ENCODE assay signal across 8 cellular contexts in the genomic region with DNA sequence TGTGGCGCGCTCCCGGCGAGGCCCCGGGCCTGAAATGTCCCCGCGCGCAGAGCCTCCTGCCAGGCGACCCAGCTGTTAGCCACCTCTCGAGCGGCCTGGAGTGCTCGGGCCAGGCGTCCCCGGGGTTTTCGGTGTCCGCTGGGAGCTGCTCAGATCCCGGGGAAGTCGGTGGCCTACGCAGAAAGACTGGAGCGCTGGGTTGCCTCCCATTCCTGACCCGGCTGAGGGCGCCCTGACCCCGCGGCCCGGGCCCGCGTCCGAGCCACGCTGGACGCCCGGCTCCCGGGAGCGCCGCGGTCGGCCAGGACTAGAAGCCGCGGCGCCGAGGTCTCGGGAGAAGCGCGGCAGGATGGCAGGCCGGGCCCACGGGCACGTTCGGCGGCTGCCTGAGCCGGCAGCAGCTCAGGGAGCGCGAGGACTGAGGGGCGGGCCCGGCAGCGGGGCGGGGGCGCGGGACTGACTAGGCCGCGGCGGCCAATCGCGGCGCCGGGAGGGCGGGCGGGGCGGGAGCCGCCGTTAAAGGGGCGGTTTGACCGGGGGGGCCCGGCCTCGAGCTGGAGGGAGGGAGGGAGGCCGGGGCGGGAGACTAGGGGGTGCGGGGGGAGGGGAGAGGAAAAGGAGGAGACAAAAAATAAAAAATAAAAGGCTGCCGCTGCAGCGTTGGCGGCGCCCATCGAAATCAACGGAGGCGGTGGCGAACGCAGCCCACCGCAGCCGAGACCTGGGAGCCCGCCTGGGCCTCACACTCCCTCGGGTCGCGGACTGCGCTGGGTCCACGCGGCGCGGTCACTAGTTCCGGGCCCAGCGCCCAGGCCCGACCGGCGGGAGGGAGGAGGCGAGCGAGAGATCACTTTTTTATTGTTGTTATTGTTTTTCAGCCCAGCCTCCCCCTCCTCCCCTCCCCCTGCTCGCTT. TPM values are rescaled to one million over a fixed set of nuclear protein-coding genes. Genes with fewer than 3 reads are reported as not detected.
DNase-seq lines count a peak whose midpoint lies in the region; ATAC-seq and TF ChIP-seq lines count a peak whose summit lies in the region.

No MANE protein-coding gene starts in this region.

- 1% methylated on average over 102 of the region's 104 CpGs for WGBS in thymus

- peaks cover 19% of the 10 kb centered on the region for H3K4me1 ChIP-seq in thymus (ENCODE audit: control insufficient read depth, insufficient read depth, low read length)

- ATAC-seq in naive B cell (ENCODE audit: low read depth in 2 of 2) = peak; percentile 73 to 76

- H3K4me1 Mint-ChIP-seq in naive B cell = peaks cover 4 to 15% (median 6%) of the 10 kb centered on the region in 3 donors

- H3K36me3 ChIP-seq in thymus (ENCODE audit: control insufficient read depth, insufficient read depth) = no peaks in the 10 kb centered on the region

- TF ChIP-seq CTCF in HFF-Myc (IDR thresholded peaks at IDR 0.05; ENCODE audit: low read depth, low read length, missing control alignments) = no peak

- H3K27ac ChIP-seq in thymus (ENCODE audit: low read depth) = no peak overlapping the region

- peaks cover 0 to 19% of the 10 kb centered on the region in 2 donors for H3K36me3 Mint-ChIP-seq in naive B cell

- H3K9me3 ChIP-seq in thymus (ENCODE audit: control insufficient read depth) = peaks cover under 1% of the 10 kb centered on the region

- DNase-seq in DMS114 treated with DMSO at 0.1 percent for 48 hours (lab: John Stamatoyannopoulos, UW; ENCODE audit: unreplicated experiment) = peak; percentile 42
- no peak for DNase-seq in HFF-Myc (ENCODE audit: extremely low read depth, low read depth)
- DNase-seq in NCI-H446 (lab: John Stamatoyannopoulos, UW) = peak; percentile 75 to 86
- DNase-seq in activated CD8-positive, alpha-beta memory T cell treated with anti-CD3 and anti-CD28 coated beads, Interleukin-2, amount 50 U/mL, for 24 hours (ENCODE audit: extremely low read depth) = peak; percentile 19
- DNase-seq in epidermal melanocyte (ENCODE audit: insufficient read length, low spot score) = peak; percentile 59
- DNase-seq in naive B cell = no peak
- no peak for DNase-seq in foreskin melanocyte

- H3K9me3 Mint-ChIP-seq in naive B cell = peaks cover 0 to 50% (median 28%) of the 10 kb centered on the region in 7 donors

- peak overlapping the region in 1 of 6 donors; percentile 51 for H3K27ac Mint-ChIP-seq in naive B cell

- H3K4me3 ChIP-seq in HFF-Myc (replicated peaks; ENCODE audit: low read depth, low read length) (peak overlapping the region; percentile 26), thymus (ENCODE audit: low read length) (peak overlapping the region; percentile 55)

- peak overlapping the region in 4 of 8 donors; percentile 24 to 62 (median 38) for H3K4me3 Mint-ChIP-seq in naive B cell

- peaks cover 33 to 52% (median 46%) of the 10 kb centered on the region in 3 donors for H3K27me3 Mint-ChIP-seq in naive B cell

- H3K27me3 ChIP-seq in thymus (ENCODE audit: control insufficient read depth, insufficient read depth) = peaks cover 90% of the 10 kb centered on the region

RNA-seq across cellular contexts. Expression of a gene that starts 1.1 kb away (rescaled TPM):
- polyA plus RNA-seq in naive B cell (ENCODE audit: low read depth in 6 of 6) (not detected), thymus (0.30 TPM)

RNA-seq across cellular contexts. Expression of a gene that starts 8.9 kb away (rescaled TPM):
- polyA plus RNA-seq in naive B cell (ENCODE audit: low read depth in 6 of 6) = not detected
- 0.07 TPM for polyA plus RNA-seq in thymus

Comparison
In these comparisons a context has a peak if more than half of its experiments do, and no peak if none do; other contexts are left out.
1. DNase-seq: peak in DMS114 treated with DMSO at 0.1 percent for 48 hours (single experiment), NCI-H446 (2 of 2), activated CD8-positive, alpha-beta memory T cell treated with anti-CD3 and anti-CD28 coated beads, Interleukin-2, amount 50 U/mL, for 24 hours (single experiment) and epidermal melanocyte (single experiment); none in HFF-Myc (single experiment), naive B cell (single experiment) and foreskin melanocyte (single experiment).